In genomic region chr16:17029602-17030350, GRCh38 we compare ENCODE assay signal across 23 cellular contexts.
DNase-seq lines count a peak whose midpoint lies in the region; ATAC-seq, FAIRE-seq and TF ChIP-seq lines count a peak whose summit lies in the region.
"Had no signal": no experiment of that assay in that cellular context is flagged by ENCODE, and none has a peak within 500 bp of the region (broad histone marks: within the 10 kb centered on the region; RNA-seq: fewer than 3 reads in every experiment).

No MANE protein-coding gene starts in this region.

- TF ChIP-seq CTCF in IMR-90 (conservative IDR thresholded peaks at IDR 0.05; ENCODE audit: low read depth, low read length): no peak
- TF ChIP-seq CTCF in K562 (IDR thresholded peaks at IDR 0.05 in 2 of 3, conservative IDR thresholded peaks at IDR 0.05 in 1 of 3; ENCODE audit: insufficient read depth in 2 of 3, low read depth in 1 of 3, low read length in 3 of 3): no peak

- no peak overlapping the region for H2BK20ac ChIP-seq in IMR-90 (ENCODE audit: low read depth, low read length)

- no peak overlapping the region for H4K91ac ChIP-seq in IMR-90 (ENCODE audit: insufficient read depth, low read depth, low read length)

- H3K27me3 ChIP-seq in IMR-90 (ENCODE audit: control insufficient read depth, insufficient read depth, low read length) (no peaks in the 10 kb centered on the region), K562 (ENCODE audit: control insufficient read depth in 2 of 2, insufficient read depth in 2 of 2, low read length in 2 of 2) (no peaks in the 10 kb centered on the region)
- H3K27me3 ChIP-seq: BE2C; BLaER1 treated with 17β-estradiol and CSF1 and Interleukin-3, amounts not matched to agents 10 nM and 100 nM had no signal

- BruUV-seq in IMR-90 (replicated peaks; lab: Mats Ljungman, UMichigan): no TSS peak
- no TSS peak for BruUV-seq in K562 (replicated peaks; lab: Mats Ljungman, UMichigan)

- no peak overlapping the region for H2BK15ac ChIP-seq in IMR-90 (ENCODE audit: low read depth, low read length)

- no peak overlapping the region for H2AK9ac ChIP-seq in IMR-90 (replicated peaks; ENCODE audit: low read depth, low read length, poor library complexity)

- POLR2A ChIA-PET in IMR-90 (lab: Charles Lee; ENCODE audit: unreplicated experiment) (no interaction called here), K562 (lab: Yijun Ruan, JAX) (interaction anchor here (1.0 to 1.7 kb wide), 3 partner anchors 10 to 17 kb away, joined by 3 to 9 read pairs (median 4); no protein-coding TSS in a partner anchor)

- dilution Hi-C loops in IMR-90 (cut with HindIII; ENCODE audit: low sequenced_read_pairs, unreplicated experiment): no loop called here

- H3K4me3 ChIP-seq in IMR-90 (ENCODE audit: insufficient read depth, low read depth, low read length) (no peak overlapping the region), K562 (no peak overlapping the region)
- H3K4me3 ChIP-seq: A549; BLaER1 treated with 17β-estradiol and CSF1 and Interleukin-3, amounts not matched to agents 10 nM and 100 nM; GM23338 had no signal

- no peak for ATAC-seq in IMR-90 (ENCODE audit: low read depth)
- no peak for ATAC-seq in K562
- ATAC-seq in GM19463 (IDR thresholded peaks at IDR 0.05; ENCODE audit: unreplicated experiment): no peak
- ATAC-seq: A549, GM23338, HCT116 had no signal

- no peak overlapping the region for H2BK120ac ChIP-seq in IMR-90 (ENCODE audit: low read depth, low read length)

- H3K4me2 ChIP-seq in IMR-90 (ENCODE audit: low read depth, low read length): no peak overlapping the region
- H3K4me2 ChIP-seq in K562 (ENCODE audit: insufficient read depth, low read length): no peak overlapping the region
- H3K4me2 ChIP-seq: A549; BLaER1 treated with 17β-estradiol and CSF1 and Interleukin-3, amounts not matched to agents 10 nM and 100 nM; GM23338 had no signal

- H3K79me2 ChIP-seq in K562 (ENCODE audit: control insufficient read depth, insufficient read depth, low read length): no peaks in the 10 kb centered on the region; the same call in 2 of the 3 replicates

- no CpG with 5 or more reads among the region's 1 CpG for WGBS in IMR-90 (ENCODE audit: extremely low coverage in 2 of 2, insufficient read length in 1 of 2), 2 experiments
- 29% methylated on average over 1 of the region's 1 CpG for WGBS in K562 (ENCODE audit: insufficient coverage, low coverage, missing lambda C conversion rate)

- H3K36me3 ChIP-seq in IMR-90 (ENCODE audit: control insufficient read depth, insufficient read depth, low read length) (no peaks in the 10 kb centered on the region), K562 (ENCODE audit: control insufficient read depth, insufficient read depth, low read length) (peaks cover 14% of the 10 kb centered on the region)
- H3K36me3 ChIP-seq: BE2C; BLaER1 treated with 17β-estradiol and CSF1 and Interleukin-3, amounts not matched to agents 10 nM and 100 nM had no signal

- no peak overlapping the region for H2BK5ac ChIP-seq in IMR-90 (ENCODE audit: low read depth, low read length, poor library complexity, severe bottlenecking)

- no peak overlapping the region for H4K8ac ChIP-seq in IMR-90 (ENCODE audit: low read depth in 2 of 2, low read length in 2 of 2)

- CTCF ChIA-PET in IMR-90 (lab: Yijun Ruan, JAX): no interaction called here
- CTCF ChIA-PET in K562 (lab: Yijun Ruan, JAX; ENCODE audit: low intra/inter-chr PET ratio): no interaction called here

- no peak for DNase-seq in GM19239 (ENCODE audit: insufficient read length, low spot score)
- no peak for DNase-seq in IMR-90
- no peak for DNase-seq in K562 (ENCODE audit: extremely low read depth in 1 of 4, low spot score in 3 of 4)
- no peak for DNase-seq in DMS79 (lab: John Stamatoyannopoulos, UW)
- DNase-seq in HPDE6-E6E7 (ENCODE audit: extremely low spot score): no peak
- DNase-seq: 8988T; ACHN; AML-193; BE2C; CD4-positive, alpha-beta T cell; CD8-positive, alpha-beta memory T cell; DMS 273 treated with DMSO at 0.1 percent for 48 hours; DMS79 treated with DMSO at 0.1 percent for 48 hours; GF-D8; H9; HFFc6 had no signal

- TF ChIP-seq RAD21 in IMR-90 (IDR thresholded peaks at IDR 0.05; ENCODE audit: low read length) (no peak), K562 (CRISPR knock-in tag; conservative IDR thresholded peaks at IDR 0.05 in 1 of 2, IDR thresholded peaks at IDR 0.05 in 1 of 2) (no peak)

- H3K9me3 ChIP-seq in IMR-90 (ENCODE audit: control insufficient read depth, insufficient read depth, low read length) (no peaks in the 10 kb centered on the region), K562 (replicated peaks; ENCODE audit: control insufficient read depth, insufficient read depth, low read depth, low read length) (peaks cover 3% of the 10 kb centered on the region; the same call in 1 of the 2 replicates)
- H3K9me3 ChIP-seq: BE2C had no signal

- H2AK5ac ChIP-seq in IMR-90 (ENCODE audit: low read depth, low read length): no peak overlapping the region

- TF ChIP-seq EP300 in K562 (IDR thresholded peaks at IDR 0.05; ENCODE audit: low read length): no peak

- no peak overlapping the region for H3K23ac ChIP-seq in IMR-90 (ENCODE audit: low read depth, low read length)

- in situ Hi-C loops in IMR-90 (cut with MboI; ENCODE audit: low sequenced_read_pairs) (no loop called here), K562 (cut with MboI) (no loop called here)

- TF ChIP-seq POLR2A in IMR-90 (IDR thresholded peaks at IDR 0.05; ENCODE audit: low read depth, low read length) (no peak), K562 (conservative IDR thresholded peaks at IDR 0.05) (no peak)

- H4K5ac ChIP-seq in IMR-90 (ENCODE audit: low read depth, low read length): no peak overlapping the region

- H3K9ac ChIP-seq in IMR-90 (ENCODE audit: low read depth, low read length) (no peak overlapping the region), K562 (ENCODE audit: insufficient read depth in 1 of 2, low read depth in 2 of 2, low read length in 2 of 2) (no peak overlapping the region)
- H3K9ac ChIP-seq: BLaER1 treated with 17β-estradiol and CSF1 and Interleukin-3, amounts not matched to agents 10 nM and 100 nM had no signal

- no peak overlapping the region for H3K56ac ChIP-seq in IMR-90 (ENCODE audit: extremely low read depth, insufficient read depth, low read length)

- H3K27ac ChIP-seq in IMR-90 (ENCODE audit: insufficient read depth, low read length) (no peak overlapping the region), K562 (ENCODE audit: extremely low read depth, low read depth, low read length) (no peak overlapping the region)
- H3K27ac ChIP-seq: A549; BLaER1 treated with 17β-estradiol and CSF1 and Interleukin-3, amounts not matched to agents 10 nM and 100 nM had no signal

- H3K14ac ChIP-seq in IMR-90 (replicated peaks; ENCODE audit: low read depth, low read length): no peak overlapping the region

- FAIRE-seq in GM19239 (lab: Jason Lieb, UNC): peak; percentile 49
- FAIRE-seq in K562 (lab: Jason Lieb, UNC): no peak
- FAIRE-seq: A549, D721Med, GM12892 had no signal

- H3K4me1 ChIP-seq in IMR-90 (ENCODE audit: control insufficient read depth, insufficient read depth, low read length) (no peaks in the 10 kb centered on the region), K562 (replicated peaks in 1 of 2; ENCODE audit: control insufficient read depth in 2 of 2, insufficient read depth in 2 of 2, low read length in 2 of 2) (no peaks in the 10 kb centered on the region)
- H3K4me1 ChIP-seq: A549, BE2C had no signal

- H3K18ac ChIP-seq in IMR-90 (ENCODE audit: low read depth, low read length): no peak overlapping the region

- no peaks in the 10 kb centered on the region for H3K9me1 ChIP-seq in IMR-90 (ENCODE audit: insufficient read depth, low read length)
- H3K9me1 ChIP-seq in K562 (ENCODE audit: control insufficient read depth, insufficient read depth, low read length): no peaks in the 10 kb centered on the region

- H4K20me1 ChIP-seq in IMR-90 (ENCODE audit: insufficient read depth, low read length) (no peaks in the 10 kb centered on the region), K562 (replicated peaks; ENCODE audit: control insufficient read depth, insufficient read depth, low read length) (no peaks in the 10 kb centered on the region)
- H4K20me1 ChIP-seq: BLaER1 treated with 17β-estradiol and CSF1 and Interleukin-3, amounts not matched to agents 10 nM and 100 nM had no signal

- H2AFZ ChIP-seq in IMR-90 (replicated peaks; ENCODE audit: low read length, poor library complexity) (no peak overlapping the region), K562 (ENCODE audit: low read depth, low read length) (no peak overlapping the region)
- H2AFZ ChIP-seq: GM23338 had no signal

- no peak overlapping the region for H3K4ac ChIP-seq in IMR-90 (ENCODE audit: low read depth, low read length)

- no peaks in the 10 kb centered on the region for H3K79me1 ChIP-seq in IMR-90 (ENCODE audit: low read depth in 1 of 2, low read length in 2 of 2)

- intact Hi-C loops in IMR-90 (cut with micrococcal nuclease): no loop called here
- intact Hi-C loops in K562 (cut with micrococcal nuclease): no loop called here

TF ChIP-seq in IMR-90, 13 proteins besides CTCF, POLR2A, EP300 and RAD21:
- TF ChIP-seq CEBPB (IDR thresholded peaks at IDR 0.05; ENCODE audit: low read depth, low read length) (peak; percentile 12; the same call in 1 of the 2 replicates), CHD1 (IDR thresholded peaks at IDR 0.05; ENCODE audit: low read depth, low read length) (no peak)
TF ChIP-seq in IMR-90: peak in this region for 1.

TF ChIP-seq in K562, 482 proteins besides CTCF, POLR2A, EP300 and RAD21 (continues in another document):
- no peak for TF ChIP-seq EWSR1 (IDR thresholded peaks at IDR 0.05; ENCODE audit: borderline replicate concordance, low read depth, partially characterized antibody)
- TF ChIP-seq CREM (IDR thresholded peaks at IDR 0.05; ENCODE audit: low read depth): no peak
- TF ChIP-seq RNF219 (CRISPR knock-in tag; IDR thresholded peaks at IDR 0.05): no peak
